1 cellular context compared by ENCODE assay signal in genomic region chr12:53484686-53485567, GRCh38.
TF ChIP-seq lines count a peak whose summit lies in the region.

No MANE protein-coding gene starts in this region.

TF ChIP-seq in K562, 482 proteins besides CTCF, POLR2A, EP300 and RAD21:
- TF ChIP-seq RBM22 (IDR thresholded peaks at IDR 0.05; ENCODE audit: low read depth, low read length, poor library complexity, severe bottlenecking) (no peak), RBM14 (IDR thresholded peaks at IDR 0.05; ENCODE audit: borderline replicate concordance, insufficient read depth, low read depth, low read length) (no peak), PBX2 (CRISPR knock-in tag; IDR thresholded peaks at IDR 0.05; ENCODE audit: low read depth) (no peak), PBX2 (tag; conservative IDR thresholded peaks at IDR 0.05; ENCODE audit: low read depth) (no peak), ATF2 (CRISPR knock-in tag; IDR thresholded peaks at IDR 0.05) (no peak), FOXA1 (IDR thresholded peaks at IDR 0.05; ENCODE audit: borderline replicate concordance) (no peak), ZEB2 (IDR thresholded peaks at IDR 0.05) (no peak), SIRT6 (IDR thresholded peaks at IDR 0.05; ENCODE audit: low read depth, low read length) (peak; percentile 37)
